ENCODE assay signal across 11 cellular contexts in the genomic region with DNA sequence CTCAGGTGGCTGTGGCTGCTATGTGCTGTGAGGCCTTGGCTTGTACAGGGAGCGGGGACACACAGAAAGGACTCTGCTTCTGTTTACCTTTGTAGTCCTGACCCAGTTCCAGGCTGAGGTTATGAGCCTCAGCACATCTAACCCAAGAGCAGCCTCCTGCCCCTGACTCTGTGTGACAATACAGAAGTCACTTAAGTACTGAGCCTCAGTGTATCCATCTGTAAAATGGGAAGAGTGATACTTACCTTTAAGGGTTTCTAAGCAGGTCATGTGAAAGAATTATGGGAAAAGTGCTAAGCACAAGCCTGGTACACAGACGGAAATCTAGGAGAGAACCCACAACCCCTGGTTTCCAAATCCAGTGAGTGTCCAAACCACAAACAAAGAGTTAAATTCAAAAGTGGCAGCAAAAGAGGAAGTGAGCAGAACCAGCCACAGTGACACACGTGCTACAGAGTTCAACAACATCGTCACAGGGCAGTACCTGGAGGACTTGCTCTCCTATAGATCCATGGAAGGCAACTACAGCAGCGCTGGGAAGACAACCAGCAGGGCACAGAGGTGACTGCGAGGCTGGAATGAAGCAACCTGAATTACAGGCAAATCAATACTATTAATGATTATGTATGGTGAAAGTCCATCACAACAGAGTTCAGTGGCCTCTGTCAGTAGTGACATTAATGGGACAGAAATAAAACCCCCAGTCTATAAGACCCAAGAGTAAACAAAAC. TPM values are rescaled to one million over a fixed set of nuclear protein-coding genes. Genes with fewer than 3 reads are reported as not detected.
A peak's percentile ranks its signal among the peaks of the same experiment; 100 is the strongest.
DNase-seq lines count a peak whose midpoint lies in the region; ATAC-seq, FAIRE-seq and TF ChIP-seq lines count a peak whose summit lies in the region.
"Had no signal": no experiment of that assay in that cellular context is flagged by ENCODE, and none has a peak within 500 bp of the region (broad histone marks: within the 10 kb centered on the region; RNA-seq: fewer than 3 reads in every experiment).

No MANE protein-coding gene starts in this region.

- H3K27me3 ChIP-seq in hepatocyte (no peaks in the 10 kb centered on the region), H7 (ENCODE audit: control insufficient read depth, insufficient read depth, low read length) (no peaks in the 10 kb centered on the region)

- FAIRE-seq in H54 (lab: Jason Lieb, UNC): no peak

- no peaks in the 10 kb centered on the region for H3K9me3 ChIP-seq in hepatocyte (ENCODE audit: low read depth)
- H3K9me3 ChIP-seq: HAP-1 had no signal

- peaks cover 56% of the 10 kb centered on the region for H3K79me2 ChIP-seq in hepatocyte

- H2AFZ ChIP-seq in hepatocyte: no peak overlapping the region

- peak; percentile 80 for ATAC-seq in GM21447 (IDR thresholded peaks at IDR 0.05; ENCODE audit: unreplicated experiment)
- ATAC-seq: esophagus mucosa had no signal

- H3K4me1 ChIP-seq in hepatocyte (ENCODE audit: insufficient read depth): peaks cover 6% of the 10 kb centered on the region

- TF ChIP-seq CTCF in GM12864 (IDR thresholded peaks at IDR 0.05; ENCODE audit: low read depth, low read length, missing control alignments): no peak
- no peak for TF ChIP-seq CTCF in hepatocyte (IDR thresholded peaks at IDR 0.05; ENCODE audit: poor library complexity)

- DNase-seq in GM12864 (ENCODE audit: low read depth): peak; percentile 46
- DNase-seq in NAMALWA (ENCODE audit: low spot score): peak; percentile 81
- no peak for DNase-seq in hepatocyte (ENCODE audit: low spot score)
- DNase-seq in H7: no peak
- no peak for DNase-seq in NCI-H82 (lab: John Stamatoyannopoulos, UW)
- DNase-seq in H54 (ENCODE audit: insufficient read length, low spot score): no peak
- DNase-seq in stimulated activated CD8-positive, alpha-beta memory T cell treated with anti-CD3 and anti-CD28 coated beads, Interleukin-4, amount 100 ng/mL, for 48 hours: no peak
- DNase-seq: SW 1271 had no signal

- no peak overlapping the region for H3K4me2 ChIP-seq in hepatocyte

- no peak overlapping the region for H3K4me3 ChIP-seq in GM12864 (ENCODE audit: low read depth, low read length)
- no peak overlapping the region for H3K4me3 ChIP-seq in hepatocyte
- no peak overlapping the region for H3K4me3 ChIP-seq in H7 (ENCODE audit: insufficient read depth, low read depth, low read length)
- H3K4me3 ChIP-seq: HAP-1 had no signal

- WGBS in hepatocyte (ENCODE audit: low lambda C conversion rate, missing lambda C conversion rate): 84% methylated on average over 6 of the region's 6 CpGs

- H3K9me2 ChIP-seq in hepatocyte (replicated peaks; ENCODE audit: insufficient read depth): no peaks in the 10 kb centered on the region

- peak overlapping the region; percentile 26 for H3K27ac ChIP-seq in hepatocyte

- peaks cover 33% of the 10 kb centered on the region for H4K20me1 ChIP-seq in hepatocyte (ENCODE audit: insufficient read depth, poor library complexity, severe bottlenecking)

- no peak for TF ChIP-seq POLR2A in H54 (IDR thresholded peaks at IDR 0.05; ENCODE audit: low read depth, low read length)

- H3K36me3 ChIP-seq in hepatocyte (replicated peaks; ENCODE audit: insufficient read depth, low read depth): peaks cover 3% of the 10 kb centered on the region
- peaks cover 11% of the 10 kb centered on the region for H3K36me3 ChIP-seq in H7 (replicated peaks; ENCODE audit: control insufficient read depth, insufficient read depth, low read length)

RNA-seq across cellular contexts. Expression of a gene that starts 12.5 kb away (rescaled TPM):
- total RNA-seq in hepatocyte: 37.2 and 42.3 TPM in 2 replicates
- polyA plus RNA-seq in hepatocyte: 27.2 and 29.3 TPM in 2 replicates
- 22.8 and 28.3 TPM in 2 replicates for total RNA-seq in H7 (2014; rRNA removed; shearing (Covaris generic))

RNA-seq across cellular contexts. Expression of a gene that starts 37.4 kb away (rescaled TPM):
- total RNA-seq in hepatocyte: 2.6 and 3.6 TPM in 2 replicates
- polyA plus RNA-seq in hepatocyte: 1.2 and 1.5 TPM in 2 replicates
- 0.55 TPM in 1 of 2 replicates, not detected in the other for total RNA-seq in H7 (2014; rRNA removed; shearing (Covaris generic))
- total RNA-seq: esophagus mucosa had no signal

RNA-seq across cellular contexts. Expression of a gene that starts 39.7 kb away (rescaled TPM):
- total RNA-seq in hepatocyte: 0.12 and 0.27 TPM in 2 replicates
- polyA plus RNA-seq in hepatocyte: 0.16 and 1.1 TPM in 2 replicates
- total RNA-seq in H7 (2014; rRNA removed; shearing (Covaris generic)): not detected in 2 replicates
- total RNA-seq: esophagus mucosa had no signal

Comparison
In these comparisons a context has a peak if more than half of its experiments do, and no peak if none do; other contexts are left out.
1. DNase-seq: peak in GM12864 (single experiment) and NAMALWA (single experiment); none in hepatocyte (single experiment), H7 (single experiment), NCI-H82 (single experiment), H54 (single experiment) and stimulated activated CD8-positive, alpha-beta memory T cell treated with anti-CD3 and anti-CD28 coated beads, Interleukin-4, amount 100 ng/mL, for 48 hours (single experiment).